In genomic region chr19:2034729-2035589, GRCh38 we compare ENCODE assay signal across 8 cellular contexts. TPM values are rescaled to one million over a fixed set of nuclear protein-coding genes. Genes with fewer than 3 reads are reported as not detected.
A peak's percentile ranks its signal among the peaks of the same experiment; 100 is the strongest.
DNase-seq lines count a peak whose midpoint lies in the region; ATAC-seq and TF ChIP-seq lines count a peak whose summit lies in the region.

No MANE protein-coding gene starts in this region.

- peaks cover 0 to 11% of the 10 kb centered on the region in 2 experiments; a peak in 1 of 4 replicates for H3K9me3 ChIP-seq in HCT116 (ENCODE audit: control insufficient read depth in 1 of 2, insufficient read depth in 1 of 2, low read depth in 1 of 2, low read length in 2 of 2)
- H3K9me3 ChIP-seq in ovary: no peaks in the 10 kb centered on the region
- H3K9me3 ChIP-seq in WERI-Rb-1 (ENCODE audit: severe bottlenecking): peaks cover 7% of the 10 kb centered on the region

- H4K20me1 ChIP-seq in HCT116 (ENCODE audit: insufficient read depth): no peaks in the 10 kb centered on the region

- peak; percentile 44 for TF ChIP-seq POLR2A in HCT116 (IDR thresholded peaks at IDR 0.05; ENCODE audit: borderline replicate concordance, extremely low read depth, insufficient read depth, insufficient read length)
- no peak for TF ChIP-seq POLR2A in ovary (IDR thresholded peaks at IDR 0.05)

- H3K27me3 ChIP-seq in HCT116 (ENCODE audit: insufficient read depth, low read length) (no peaks in the 10 kb centered on the region), ovary (no peaks in the 10 kb centered on the region), WERI-Rb-1 (ENCODE audit: insufficient read depth, low read depth, severe bottlenecking) (no peaks in the 10 kb centered on the region)

- BruUV-seq in HCT116 (replicated peaks; lab: Mats Ljungman, UMichigan): no TSS peak

- TF ChIP-seq EP300 in ovary (IDR thresholded peaks at IDR 0.05): no peak

- CTCF ChIA-PET in HCT116 (lab: Charles Lee): interaction anchor here (0.6 to 1.0 kb wide), 3 partner anchors 22 to 720 kb away, joined by 3 to 4 read pairs (median 3); no protein-coding TSS in a partner anchor

- 40 to 44% (median 40%) methylated on average over 32 to 34 of the region's 34 CpGs for WGBS in ovary, 3 donors

- no peak for TF ChIP-seq RAD21 in HCT116 (IDR thresholded peaks at IDR 0.05; ENCODE audit: low read depth)

- H3K9me2 ChIP-seq in HCT116 (ENCODE audit: insufficient read depth): no peaks in the 10 kb centered on the region

- peak; percentile 87 for DNase-seq in HCT116 (ENCODE audit: low read depth, low spot score)
- peak; percentile 59 for DNase-seq in T-helper 22 cell (ENCODE audit: low read depth)
- DNase-seq in ecto neural progenitor cell (ENCODE audit: low spot score): peak; percentile 82
- peak; percentile 57 to 75 (median 63) for DNase-seq in ovary
- DNase-seq in AML-193 (lab: John Stamatoyannopoulos, UW): no peak
- no peak for DNase-seq in occipital lobe (lab: John Stamatoyannopoulos, UW)
- DNase-seq in kidney glomerular epithelial cell (lab: John Stamatoyannopoulos, UW): no peak
- no peak for DNase-seq in WERI-Rb-1

- H3K4me3 ChIP-seq in HCT116 (replicated peaks in 1 of 2; ENCODE audit: low read depth in 1 of 2, low read length in 2 of 2) (peak overlapping the region; percentile 57 to 61), ovary (no peak overlapping the region), WERI-Rb-1 (ENCODE audit: low read depth, low read length) (no peak overlapping the region)

- no peak overlapping the region for H2AFZ ChIP-seq in HCT116 (ENCODE audit: low read depth, low read length, poor library complexity, severe bottlenecking)

- POLR2A ChIA-PET in HCT116 (lab: Charles Lee): interaction anchor here (0.6 to 2.3 kb wide), 6 partner anchors 12 to 25 kb away, joined by 3 to 12 read pairs (median 4); no protein-coding TSS in a partner anchor

- H3K9ac ChIP-seq in HCT116 (ENCODE audit: low read length): peak overlapping the region; percentile 65

- peaks cover 3 to 8% of the 10 kb centered on the region in 2 experiments; a peak in 2 of 4 replicates for H3K36me3 ChIP-seq in HCT116 (ENCODE audit: control insufficient read depth in 1 of 2, insufficient read depth in 2 of 2, low read length in 2 of 2)
- no peaks in the 10 kb centered on the region for H3K36me3 ChIP-seq in ovary
- H3K36me3 ChIP-seq in WERI-Rb-1: peaks cover 12% of the 10 kb centered on the region

- H3K27ac ChIP-seq in HCT116 (ENCODE audit: low read depth, low read length) (peak overlapping the region; percentile 93), ovary (no peak overlapping the region), WERI-Rb-1 (no peak overlapping the region)

- intact Hi-C loops in HCT116 (cut with micrococcal nuclease): loop anchor here (5.0 kb wide), 1 partner anchor 117 kb away; the partner anchor contains the start of gene AP3D1
- intact Hi-C loops in ovary (cut with DNase I): no loop called here

- RAD21 ChIA-PET in HCT116 (lab: Charles Lee; ENCODE audit: low non-redundant PET in 1 of 2, low total read pairs in 2 of 2, uncharacterized antibody in 2 of 2, unreplicated experiment in 2 of 2): no interaction called here

- peaks cover 42 to 58% of the 10 kb centered on the region in 2 experiments for H3K4me1 ChIP-seq in HCT116 (ENCODE audit: control insufficient read depth in 1 of 2, insufficient read depth in 2 of 2, low read length in 2 of 2)
- H3K4me1 ChIP-seq in ovary (ENCODE audit: insufficient read depth): peaks cover 16% of the 10 kb centered on the region

- peak overlapping the region; percentile 85 for H3K4me2 ChIP-seq in HCT116 (ENCODE audit: low read length)

- H3K79me2 ChIP-seq in HCT116 (ENCODE audit: insufficient read depth, low read length): no peaks in the 10 kb centered on the region

- peak; percentile 74 for ATAC-seq in HCT116

- no peak for TF ChIP-seq CTCF in HCT116 (IDR thresholded peaks at IDR 0.05 in 2 of 3, conservative IDR thresholded peaks at IDR 0.05 in 1 of 3; ENCODE audit: borderline replicate concordance in 1 of 3, insufficient read depth in 1 of 3, low read depth in 2 of 3, low read length in 2 of 3)
- TF ChIP-seq CTCF in ovary (IDR thresholded peaks at IDR 0.05): no peak
- no peak for TF ChIP-seq CTCF in WERI-Rb-1 (IDR thresholded peaks at IDR 0.05; ENCODE audit: low read depth, low read length)

TF ChIP-seq in HCT116, 20 proteins besides CTCF, POLR2A, EP300 and RAD21:
- TF ChIP-seq CEBPB (IDR thresholded peaks at IDR 0.05; ENCODE audit: low read depth): no peak
- TF ChIP-seq, protein P1, sequence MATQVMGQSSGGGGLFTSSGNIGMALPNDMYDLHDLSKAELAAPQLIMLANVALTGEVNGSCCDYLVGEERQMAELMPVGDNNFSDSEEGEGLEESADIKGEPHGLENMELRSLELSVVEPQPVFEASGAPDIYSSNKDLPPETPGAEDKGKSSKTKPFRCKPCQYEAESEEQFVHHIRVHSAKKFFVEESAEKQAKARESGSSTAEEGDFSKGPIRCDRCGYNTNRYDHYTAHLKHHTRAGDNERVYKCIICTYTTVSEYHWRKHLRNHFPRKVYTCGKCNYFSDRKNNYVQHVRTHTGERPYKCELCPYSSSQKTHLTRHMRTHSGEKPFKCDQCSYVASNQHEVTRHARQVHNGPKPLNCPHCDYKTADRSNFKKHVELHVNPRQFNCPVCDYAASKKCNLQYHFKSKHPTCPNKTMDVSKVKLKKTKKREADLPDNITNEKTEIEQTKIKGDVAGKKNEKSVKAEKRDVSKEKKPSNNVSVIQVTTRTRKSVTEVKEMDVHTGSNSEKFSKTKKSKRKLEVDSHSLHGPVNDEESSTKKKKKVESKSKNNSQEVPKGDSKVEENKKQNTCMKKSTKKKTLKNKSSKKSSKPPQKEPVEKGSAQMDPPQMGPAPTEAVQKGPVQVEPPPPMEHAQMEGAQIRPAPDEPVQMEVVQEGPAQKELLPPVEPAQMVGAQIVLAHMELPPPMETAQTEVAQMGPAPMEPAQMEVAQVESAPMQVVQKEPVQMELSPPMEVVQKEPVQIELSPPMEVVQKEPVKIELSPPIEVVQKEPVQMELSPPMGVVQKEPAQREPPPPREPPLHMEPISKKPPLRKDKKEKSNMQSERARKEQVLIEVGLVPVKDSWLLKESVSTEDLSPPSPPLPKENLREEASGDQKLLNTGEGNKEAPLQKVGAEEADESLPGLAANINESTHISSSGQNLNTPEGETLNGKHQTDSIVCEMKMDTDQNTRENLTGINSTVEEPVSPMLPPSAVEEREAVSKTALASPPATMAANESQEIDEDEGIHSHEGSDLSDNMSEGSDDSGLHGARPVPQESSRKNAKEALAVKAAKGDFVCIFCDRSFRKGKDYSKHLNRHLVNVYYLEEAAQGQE (IDR thresholded peaks at IDR 0.05; ENCODE audit: low read depth): no peak
- TF ChIP-seq, protein P2, sequence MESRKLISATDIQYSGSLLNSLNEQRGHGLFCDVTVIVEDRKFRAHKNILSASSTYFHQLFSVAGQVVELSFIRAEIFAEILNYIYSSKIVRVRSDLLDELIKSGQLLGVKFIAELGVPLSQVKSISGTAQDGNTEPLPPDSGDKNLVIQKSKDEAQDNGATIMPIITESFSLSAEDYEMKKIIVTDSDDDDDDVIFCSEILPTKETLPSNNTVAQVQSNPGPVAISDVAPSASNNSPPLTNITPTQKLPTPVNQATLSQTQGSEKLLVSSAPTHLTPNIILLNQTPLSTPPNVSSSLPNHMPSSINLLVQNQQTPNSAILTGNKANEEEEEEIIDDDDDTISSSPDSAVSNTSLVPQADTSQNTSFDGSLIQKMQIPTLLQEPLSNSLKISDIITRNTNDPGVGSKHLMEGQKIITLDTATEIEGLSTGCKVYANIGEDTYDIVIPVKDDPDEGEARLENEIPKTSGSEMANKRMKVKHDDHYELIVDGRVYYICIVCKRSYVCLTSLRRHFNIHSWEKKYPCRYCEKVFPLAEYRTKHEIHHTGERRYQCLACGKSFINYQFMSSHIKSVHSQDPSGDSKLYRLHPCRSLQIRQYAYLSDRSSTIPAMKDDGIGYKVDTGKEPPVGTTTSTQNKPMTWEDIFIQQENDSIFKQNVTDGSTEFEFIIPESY (IDR thresholded peaks at IDR 0.05; ENCODE audit: extremely low read depth, insufficient replicate concordance, low read length): no peak
- TF ChIP-seq, protein P3, sequence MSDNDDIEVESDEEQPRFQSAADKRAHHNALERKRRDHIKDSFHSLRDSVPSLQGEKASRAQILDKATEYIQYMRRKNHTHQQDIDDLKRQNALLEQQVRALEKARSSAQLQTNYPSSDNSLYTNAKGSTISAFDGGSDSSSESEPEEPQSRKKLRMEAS (IDR thresholded peaks at IDR 0.05): 0 out of 2 replicates have a peak, but pooled peaks have one; percentile 27
- TF ChIP-seq SIN3A (IDR thresholded peaks at IDR 0.05; ENCODE audit: low read depth): no peak
- TF ChIP-seq CBX3 (IDR thresholded peaks at IDR 0.05; ENCODE audit: low read depth): no peak
- no peak for TF ChIP-seq EGR1 (IDR thresholded peaks at IDR 0.05; ENCODE audit: low read depth)
- peak; percentile 40; the same call in 1 of the 2 replicates for TF ChIP-seq POLR2AphosphoS5 (IDR thresholded peaks at IDR 0.05; ENCODE audit: low read depth, low read length)
- TF ChIP-seq FOSL1 (IDR thresholded peaks at IDR 0.05; ENCODE audit: low read depth): no peak
- no peak for TF ChIP-seq SP1 (IDR thresholded peaks at IDR 0.05; ENCODE audit: low read depth)
- no peak for TF ChIP-seq EZH2 (IDR thresholded peaks at IDR 0.05)
- TF ChIP-seq ZFX (IDR thresholded peaks at IDR 0.05): no peak
- peak; percentile 41 for TF ChIP-seq YY1 (IDR thresholded peaks at IDR 0.05; ENCODE audit: extremely low read depth, insufficient replicate concordance, low read depth, low read length)
- no peak for TF ChIP-seq ZNF274 (IDR thresholded peaks at IDR 0.05; ENCODE audit: low read depth, low read length)
- no peak for TF ChIP-seq ATF3 (IDR thresholded peaks at IDR 0.05)
- no peak for TF ChIP-seq EZH2phosphoT487 (IDR thresholded peaks at IDR 0.05; ENCODE audit: borderline replicate concordance)
- TF ChIP-seq TCF7L2 (IDR thresholded peaks at IDR 0.05; ENCODE audit: borderline replicate concordance, extremely low read depth, insufficient read depth, insufficient read length): no peak
- TF ChIP-seq JUND (IDR thresholded peaks at IDR 0.05): no peak
TF ChIP-seq in HCT116: peak in this region for 3.

RNA-seq across cellular contexts. Expression of gene MKNK2, which starts 16.1 kb away (rescaled TPM):
- total RNA-seq in HCT116 (2021; ENCODE audit: unreplicated experiment): 271 TPM
- 225 and 297 TPM in 2 replicates for polyA plus RNA-seq in HCT116 (2012)
- total RNA-seq in ovary: 100 to 1,000 TPM in 5 of 7 donors, 10 to 100 TPM in 2; 58.3 to 186 (median 122) TPM
- polyA plus RNA-seq in ovary: 10 to 100 TPM; 22.1 to 69.5 TPM
- total RNA-seq in occipital lobe: 16.8 TPM

RNA-seq across cellular contexts. Expression of gene BTBD2, which starts 19.4 kb away (rescaled TPM):
- total RNA-seq in HCT116 (2021; ENCODE audit: unreplicated experiment) (112 TPM), ovary (100 to 1,000 TPM in 1 of 7 donors, 10 to 100 TPM in 6; 47.8 to 131 (median 90.2) TPM), occipital lobe (49.1 TPM)
- 136 and 158 TPM in 2 replicates for polyA plus RNA-seq in HCT116 (2012)
- 10 to 100 TPM; 14.4 to 65.7 TPM for polyA plus RNA-seq in ovary

Comparison
In these comparisons a context has a peak if more than half of its experiments do, and no peak if none do; other contexts are left out.
1. DNase-seq: peak in HCT116 (single experiment), T-helper 22 cell (single experiment), ecto neural progenitor cell (single experiment) and ovary (5 of 5); none in AML-193 (0 of 2), occipital lobe (single experiment), kidney glomerular epithelial cell (single experiment) and WERI-Rb-1 (single experiment).
2. H3K4me3 ChIP-seq: peak in HCT116 (2 of 2); none in ovary (single experiment) and WERI-Rb-1 (single experiment).